Comparison of ENCODE assay signal across 1 cellular context in genomic region chr10:95561200-95562177, GRCh38.
TF ChIP-seq lines count a peak whose summit lies in the region.

TSS of gene SORBS1 (minus strand) at chr10:95561371. CDS start at chr10:95441135, 120,236 bp downstream.

TF ChIP-seq in HepG2, 621 proteins besides CTCF, POLR2A, EP300 and RAD21 (continued from another document and continues in another):
- TF ChIP-seq NFAT5 (CRISPR knock-in tag; IDR thresholded peaks at IDR 0.05) = no peak
- TF ChIP-seq ZSCAN9 (CRISPR knock-in tag; IDR thresholded peaks at IDR 0.05; ENCODE audit: borderline replicate concordance) = no peak
- no peak for TF ChIP-seq ZBTB39 (CRISPR knock-in tag; IDR thresholded peaks at IDR 0.05)
- no peak for TF ChIP-seq SNRNP70 (IDR thresholded peaks at IDR 0.05; ENCODE audit: low read depth, low read length)
- peak; percentile 44; the same call in 1 of the 2 replicates for TF ChIP-seq MYPOP (CRISPR knock-in tag; IDR thresholded peaks at IDR 0.05)
- 0 out of 2 replicates have a peak, but pooled peaks have one; percentile 45 for TF ChIP-seq REL (CRISPR knock-in tag; conservative IDR thresholded peaks at IDR 0.05)
- TF ChIP-seq ZBTB14 (CRISPR knock-in tag; IDR thresholded peaks at IDR 0.05) = peak; percentile 53
- TF ChIP-seq ZNF331 (CRISPR knock-in tag; IDR thresholded peaks at IDR 0.05) = peak; percentile 8; the same call in 1 of the 2 replicates
- no peak for TF ChIP-seq PCBP1 (IDR thresholded peaks at IDR 0.05; ENCODE audit: borderline replicate concordance, low read depth, low read length)
- no peak for TF ChIP-seq MYNN (CRISPR knock-in tag; IDR thresholded peaks at IDR 0.05; ENCODE audit: low read depth)
- TF ChIP-seq PHF20 (CRISPR knock-in tag; IDR thresholded peaks at IDR 0.05) = no peak
- no peak for TF ChIP-seq ZNF564 (CRISPR knock-in tag; IDR thresholded peaks at IDR 0.05)
- peak; percentile 65 for TF ChIP-seq TAF1 (CRISPR knock-in tag; IDR thresholded peaks at IDR 0.05)
- TF ChIP-seq ZNF446 (CRISPR knock-in tag; IDR thresholded peaks at IDR 0.05) = no peak
- TF ChIP-seq FOXA3 (CRISPR knock-in tag; IDR thresholded peaks at IDR 0.05) = no peak
- TF ChIP-seq ZNF24 (IDR thresholded peaks at IDR 0.05) = peak; percentile 70
- TF ChIP-seq MXD1 (CRISPR knock-in tag; IDR thresholded peaks at IDR 0.05) = peak; percentile 76
- TF ChIP-seq ZNF549 (CRISPR knock-in tag; IDR thresholded peaks at IDR 0.05) = no peak
- TF ChIP-seq BRCA1 (CRISPR knock-in tag; IDR thresholded peaks at IDR 0.05) = no peak
- TF ChIP-seq ETS1 (CRISPR knock-in tag; IDR thresholded peaks at IDR 0.05) = no peak
- no peak for TF ChIP-seq ATF7 (IDR thresholded peaks at IDR 0.05)
- no peak for TF ChIP-seq ATF7 (CRISPR knock-in tag; IDR thresholded peaks at IDR 0.05)
- no peak for TF ChIP-seq SMAD3 (CRISPR knock-in tag; IDR thresholded peaks at IDR 0.05)
- no peak for TF ChIP-seq ZNF83 (CRISPR knock-in tag; IDR thresholded peaks at IDR 0.05; ENCODE audit: borderline replicate concordance)
- TF ChIP-seq E2F5 (CRISPR knock-in tag; conservative IDR thresholded peaks at IDR 0.05) = peak; percentile 28; the same call in 1 of the 2 replicates
- TF ChIP-seq KMT2A (CRISPR knock-in tag; IDR thresholded peaks at IDR 0.05) = peak; percentile 53; the same call in 1 of the 2 replicates
- peak; percentile 35 for TF ChIP-seq ASH2L (IDR thresholded peaks at IDR 0.05; ENCODE audit: insufficient read length, low read depth, low read length)
- no peak for TF ChIP-seq ZNF430 (CRISPR knock-in tag; IDR thresholded peaks at IDR 0.05)
- TF ChIP-seq PAWR (CRISPR knock-in tag; IDR thresholded peaks at IDR 0.05; ENCODE audit: borderline replicate concordance) = no peak
- no peak for TF ChIP-seq ZSCAN5A (CRISPR knock-in tag; IDR thresholded peaks at IDR 0.05; ENCODE audit: borderline replicate concordance)
- TF ChIP-seq ZBTB21 (CRISPR knock-in tag; IDR thresholded peaks at IDR 0.05) = no peak
- TF ChIP-seq ZMYM2 (CRISPR knock-in tag; IDR thresholded peaks at IDR 0.05) = peak; percentile 83; the same call in 1 of the 2 replicates
- no peak for TF ChIP-seq MED8 (CRISPR knock-in tag; IDR thresholded peaks at IDR 0.05; ENCODE audit: insufficient replicate concordance)
- peak; percentile 67 for TF ChIP-seq PHF8 (CRISPR knock-in tag; IDR thresholded peaks at IDR 0.05)
- TF ChIP-seq ELK4 (CRISPR knock-in tag; IDR thresholded peaks at IDR 0.05; ENCODE audit: borderline replicate concordance) = no peak
- TF ChIP-seq ZNF670 (CRISPR knock-in tag; IDR thresholded peaks at IDR 0.05; ENCODE audit: borderline replicate concordance) = 0 out of 2 replicates have a peak, but pooled peaks have one; percentile 69
- TF ChIP-seq TERF1 (CRISPR knock-in tag; IDR thresholded peaks at IDR 0.05) = no peak
- TF ChIP-seq ZKSCAN8 (CRISPR knock-in tag; IDR thresholded peaks at IDR 0.05; ENCODE audit: borderline replicate concordance) = no peak
